ENCODE assay signal across 20 cellular contexts in genomic region chr2:20391951-20392699, GRCh38. TPM values are rescaled to one million over a fixed set of nuclear protein-coding genes. Genes with fewer than 3 reads are reported as not detected.
A peak's percentile ranks its signal among the peaks of the same experiment; 100 is the strongest.
DNase-seq lines count a peak whose midpoint lies in the region; ATAC-seq and TF ChIP-seq lines count a peak whose summit lies in the region.
"Had no signal": no experiment of that assay in that cellular context is flagged by ENCODE, and none has a peak within 500 bp of the region (broad histone marks: within the 10 kb centered on the region; RNA-seq: fewer than 3 reads in every experiment).

No MANE protein-coding gene starts in this region.

- H3K4me1 ChIP-seq in PC-3 (ENCODE audit: insufficient read depth, low read length) (peaks cover 11% of the 10 kb centered on the region), transverse colon (peaks cover 0 to 5% (median 2%) of the 10 kb centered on the region in 4 donors)
- H3K4me1 ChIP-seq: Caco-2, left ventricle myocardium inferior, thyroid gland had no signal

- POLR2A ChIA-PET in PC-3 (lab: Charles Lee; ENCODE audit: unreplicated experiment), result interaction anchor here (0.6 to 0.9 kb wide), 3 partner anchors 55 to 181 kb away, joined by 4 to 6 read pairs (median 5); partner anchors contain the start of gene RHOB

- TF ChIP-seq CTCF in PC-3 (conservative IDR thresholded peaks at IDR 0.05; ENCODE audit: low read depth, low read length), result no peak
- no peak for TF ChIP-seq CTCF in transverse colon (IDR thresholded peaks at IDR 0.05)
- TF ChIP-seq CTCF in chondrocyte (IDR thresholded peaks at IDR 0.05), result no peak

- no peak for TF ChIP-seq POLR2A in transverse colon (IDR thresholded peaks at IDR 0.05)

- no peaks in the 10 kb centered on the region for H3K27me3 ChIP-seq in PC-3 (ENCODE audit: low read length)
- H3K27me3 ChIP-seq in transverse colon, result no peaks in the 10 kb centered on the region
- H3K27me3 ChIP-seq: thyroid gland had no signal

- no peaks in the 10 kb centered on the region for H3K36me3 Mint-ChIP-seq in activated CD8-positive, alpha-beta memory T cell treated with anti-CD3 and anti-CD28 coated beads, Interleukin-2, amount 10 ng/mL, durations not matched to agents 7 days and 5 days
- H3K36me3 Mint-ChIP-seq in chondrocyte (ENCODE audit: low read depth), result no peaks in the 10 kb centered on the region
- H3K36me3 Mint-ChIP-seq: naive B cell had no signal

- H3K36me3 ChIP-seq in PC-3 (ENCODE audit: low read depth, low read length) (no peaks in the 10 kb centered on the region), transverse colon (no peaks in the 10 kb centered on the region)
- H3K36me3 ChIP-seq: left ventricle myocardium inferior, thyroid gland had no signal

- no peak overlapping the region; the same call in 1 of the 2 replicates for H3K9ac ChIP-seq in PC-3 (ENCODE audit: low read length)

- H3K27me3 Mint-ChIP-seq in activated CD8-positive, alpha-beta memory T cell treated with anti-CD3 and anti-CD28 coated beads, Interleukin-2, amount 10 ng/mL, durations not matched to agents 7 days and 5 days, result peaks cover 39% of the 10 kb centered on the region
- H3K27me3 Mint-ChIP-seq in chondrocyte (ENCODE audit: low read depth), result peaks cover 12% of the 10 kb centered on the region

- TF ChIP-seq EP300 in transverse colon (IDR thresholded peaks at IDR 0.05; ENCODE audit: low read depth), result no peak

- CTCF ChIA-PET in activated CD8-positive, alpha-beta memory T cell treated with anti-CD3 and anti-CD28 coated beads, Interleukin-2, amount 10 ng/mL, durations not matched to agents 7 days and 5 days (lab: Charles Lee), result interaction anchor here (1.5 kb wide), 1 partner anchor 20 kb away, joined by 3 read pairs; no protein-coding TSS in a partner anchor
- CTCF ChIA-PET in PC-3 (lab: Charles Lee), result interaction anchor here (0.6 to 1.1 kb wide), 4 partner anchors 9 to 438 kb away, joined by 3 to 6 read pairs (median 4); no protein-coding TSS in a partner anchor

- H3K9me3 ChIP-seq in PC-3 (ENCODE audit: low read length) (no peaks in the 10 kb centered on the region), transverse colon (no peaks in the 10 kb centered on the region)
- H3K9me3 ChIP-seq: Caco-2, left ventricle myocardium inferior, thyroid gland had no signal

- no peaks in the 10 kb centered on the region for H3K79me2 ChIP-seq in PC-3 (ENCODE audit: low read length)

- H3K4me3 Mint-ChIP-seq in activated CD8-positive, alpha-beta memory T cell treated with anti-CD3 and anti-CD28 coated beads, Interleukin-2, amount 10 ng/mL, durations not matched to agents 7 days and 5 days, result no peak overlapping the region
- no peak overlapping the region for H3K4me3 Mint-ChIP-seq in chondrocyte (ENCODE audit: unreplicated experiment)
- H3K4me3 Mint-ChIP-seq: activated CD8-positive, alpha-beta T cell treated with anti-CD3 and anti-CD28 coated beads, Interleukin-2, amount 10 ng/mL, durations not matched to agents 7 days and 5 days; GM23338; naive B cell had no signal

- no peaks in the 10 kb centered on the region for H3K9me3 Mint-ChIP-seq in activated CD8-positive, alpha-beta memory T cell treated with anti-CD3 and anti-CD28 coated beads, Interleukin-2, amount 10 ng/mL, durations not matched to agents 7 days and 5 days (ENCODE audit: low read depth)
- H3K9me3 Mint-ChIP-seq in chondrocyte (ENCODE audit: low read depth), result no peaks in the 10 kb centered on the region
- H3K9me3 Mint-ChIP-seq: activated T-helper 2 cell treated with anti-CD3 and anti-CD28 coated beads, Interferon-gamma antibody, Interleukin-2, Interleukin-4, amounts not matched to agents 10 μg/mL and 5 μg/mL and 100 μg/mL, durations not matched to agents 14 hours and 24 hours and 36 hours; GM23338; naive B cell had no signal

- DNase-seq in activated CD8-positive, alpha-beta memory T cell treated with anti-CD3 and anti-CD28 coated beads, Interleukin-2, amount 10 ng/mL, durations not matched to agents 7 days and 5 days, result peak; percentile 34
- DNase-seq in activated CD8-positive, alpha-beta memory T cell treated with anti-CD3 and anti-CD28 coated beads for 24 hours, result no peak
- DNase-seq in PC-3 (peak; percentile 77), iPS-NIHi7 (ENCODE audit: extremely low spot score) (peak; percentile 45), transverse colon (peak; percentile 33), chondrocyte (ENCODE audit: low spot score) (no peak)
- no peak for DNase-seq in stimulated activated naive CD4-positive, alpha-beta T cell treated with Interleukin-2 at 50 U/mL for 16 hours (lab: John Stamatoyannopoulos, UW)
- DNase-seq: activated CD8-positive, alpha-beta T cell treated with anti-CD3 and anti-CD28 coated beads, Interleukin-2, amount 10 ng/mL, durations not matched to agents 7 days and 5 days; amygdala; erythroblast; head of caudate nucleus; left ventricle myocardium inferior; naive B cell; NCI-H1092 treated with DMSO at 0.1 percent for 48 hours; NCI-H2171; thyroid gland had no signal

- peak overlapping the region; percentile 67; the same call in 1 of the 2 replicates for H2AFZ ChIP-seq in PC-3 (ENCODE audit: low read length)
- H2AFZ ChIP-seq: GM23338 had no signal

- no peaks in the 10 kb centered on the region for H3F3A ChIP-seq in PC-3 (ENCODE audit: low read length, unreplicated experiment)

- no peak for ATAC-seq in activated CD8-positive, alpha-beta memory T cell treated with anti-CD3 and anti-CD28 coated beads, Interleukin-2, amount 10 ng/mL, durations not matched to agents 7 days and 5 days
- ATAC-seq in PC-3 (peak; percentile 84), GM19463 (IDR thresholded peaks at IDR 0.05; ENCODE audit: unreplicated experiment) (no peak)
- ATAC-seq: activated CD8-positive, alpha-beta T cell treated with anti-CD3 and anti-CD28 coated beads, Interleukin-2, amount 10 ng/mL, durations not matched to agents 7 days and 5 days; GM23338 had no signal

- intact Hi-C loops in PC-3 (cut with micrococcal nuclease), result no loop called here
- intact Hi-C loops in transverse colon (cut with DNase I; ENCODE audit: low total_unique reads), result no loop called here

- no TSS peak for BruUV-seq in PC-3 (replicated peaks; lab: Mats Ljungman, UMichigan)

- H3K4me3 ChIP-seq in PC-3 (ENCODE audit: low read length) (no peak overlapping the region), transverse colon (no peak overlapping the region)
- H3K4me3 ChIP-seq: GM23338, left ventricle myocardium inferior, thyroid gland had no signal

- no peaks in the 10 kb centered on the region for H3K9me2 ChIP-seq in PC-3 (replicated peaks; ENCODE audit: low read length)

- peak overlapping the region; percentile 47; the same call in 1 of the 2 replicates for H3K4me2 ChIP-seq in PC-3 (ENCODE audit: low read length)
- H3K4me2 ChIP-seq: GM23338 had no signal

- H3K4me1 Mint-ChIP-seq in activated CD8-positive, alpha-beta memory T cell treated with anti-CD3 and anti-CD28 coated beads, Interleukin-2, amount 10 ng/mL, durations not matched to agents 7 days and 5 days, result no peaks in the 10 kb centered on the region
- no peaks in the 10 kb centered on the region for H3K4me1 Mint-ChIP-seq in chondrocyte (ENCODE audit: low read depth)
- H3K4me1 Mint-ChIP-seq: GM23338 had no signal

- 69 to 100% methylated on average over 1 to 8 of the region's 8 CpGs for WGBS in transverse colon (ENCODE audit: low coverage in 1 of 2), 2 donors

- no peaks in the 10 kb centered on the region for H4K20me1 ChIP-seq in PC-3 (ENCODE audit: low read length)

- no peak overlapping the region for H3K27ac Mint-ChIP-seq in activated CD8-positive, alpha-beta memory T cell treated with anti-CD3 and anti-CD28 coated beads, Interleukin-2, amount 10 ng/mL, durations not matched to agents 7 days and 5 days
- H3K27ac Mint-ChIP-seq in chondrocyte (ENCODE audit: unreplicated experiment), result no peak overlapping the region
- H3K27ac Mint-ChIP-seq: activated CD8-positive, alpha-beta T cell treated with anti-CD3 and anti-CD28 coated beads, Interleukin-2, amount 10 ng/mL, durations not matched to agents 7 days and 5 days; activated T-helper 2 cell treated with anti-CD3 and anti-CD28 coated beads, Interferon-gamma antibody, Interleukin-2, Interleukin-4, amounts not matched to agents 10 μg/mL and 5 μg/mL and 100 μg/mL, durations not matched to agents 14 hours and 24 hours and 36 hours; GM23338 had no signal

- H3K27ac ChIP-seq in PC-3 (ENCODE audit: low read length) (no peak overlapping the region), transverse colon (no peak overlapping the region)
- H3K27ac ChIP-seq: left ventricle myocardium inferior, thyroid gland had no signal

- in situ Hi-C loops in transverse colon (cut with MboI; ENCODE audit: low pct_ligation_motif_present in 1 of 4, low pct_unique_long_range_greater_than_20kb in 1 of 4, low sequenced_read_pairs in 3 of 4), result loop anchor here in 1 of 4 donors (10.0 to 25.0 kb wide), 2 partner anchors 253 to 570 kb away; no protein-coding TSS in a partner anchor

RNA-seq across cellular contexts. Expression of gene PUM2, which starts 41.5 kb away (rescaled TPM):
- 100 to 1,000 TPM; 120 to 127 TPM for total RNA-seq in activated CD8-positive, alpha-beta memory T cell treated with anti-CD3 and anti-CD28 coated beads, Interleukin-2, amount 10 ng/mL, durations not matched to agents 7 days and 5 days
- 14.9 and 25.3 TPM in 2 replicates for total RNA-seq in PC-3 (2014; rRNA removed)
- total RNA-seq in transverse colon, result 10 to 100 TPM; 62.5 to 92.7 (median 70.5) TPM
- 67.7 to 73.1 TPM (median 70.0 TPM) in 3 replicates for total RNA-seq in chondrocyte

RNA-seq across cellular contexts. Expression of gene RHOB, which starts 54.7 kb away (rescaled TPM):
- total RNA-seq in activated CD8-positive, alpha-beta memory T cell treated with anti-CD3 and anti-CD28 coated beads, Interleukin-2, amount 10 ng/mL, durations not matched to agents 7 days and 5 days, result 10 to 100 TPM in 1 of 2 experiments, 1 to 10 TPM in 1; 9.1 to 36.4 TPM
- total RNA-seq in PC-3 (2014; rRNA removed) (88.5 and 108 TPM in 2 replicates), transverse colon (100 to 1,000 TPM; 360 to 732 (median 532) TPM), chondrocyte (191 to 254 TPM (median 195 TPM) in 3 replicates)

Comparison
In these comparisons a context has a peak if more than half of its experiments do, and no peak if none do; other contexts are left out.
1. DNase-seq: peak in activated CD8-positive, alpha-beta memory T cell treated with anti-CD3 and anti-CD28 coated beads, Interleukin-2, amount 10 ng/mL, durations not matched to agents 7 days and 5 days (single experiment), PC-3 (single experiment), iPS-NIHi7 (single experiment) and transverse colon (single experiment); none in activated CD8-positive, alpha-beta memory T cell treated with anti-CD3 and anti-CD28 coated beads for 24 hours (single experiment), chondrocyte (single experiment) and stimulated activated naive CD4-positive, alpha-beta T cell treated with Interleukin-2 at 50 U/mL for 16 hours (single experiment).